8 cellular contexts compared by ENCODE assay signal in the genomic region with DNA sequence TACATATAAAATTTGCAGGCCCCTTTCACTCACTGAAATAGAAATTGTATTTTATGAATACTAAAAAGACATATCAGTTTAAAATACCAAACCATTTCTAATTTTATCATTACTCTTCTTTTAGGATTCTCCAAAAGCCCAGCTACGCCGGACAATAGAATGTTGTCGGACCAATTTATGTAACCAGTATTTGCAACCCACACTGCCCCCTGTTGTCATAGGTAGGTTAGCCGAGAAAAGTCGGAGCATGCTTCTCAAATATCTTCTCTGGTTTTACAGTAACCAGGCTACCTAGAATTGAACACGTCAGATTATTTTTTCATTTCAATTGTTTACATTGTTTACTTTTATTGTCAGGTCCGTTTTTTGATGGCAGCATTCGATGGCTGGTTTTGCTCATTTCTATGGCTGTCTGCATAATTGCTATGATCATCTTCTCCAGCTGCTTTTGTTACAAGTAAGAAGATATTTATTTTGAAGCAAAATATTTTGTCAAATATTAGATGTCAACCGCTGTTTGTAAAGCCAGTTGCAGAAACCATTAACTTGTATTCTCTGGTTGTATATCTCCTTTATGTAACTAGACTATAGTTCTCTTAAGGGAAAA. TPM values are rescaled to one million over a fixed set of nuclear protein-coding genes. Genes with fewer than 3 reads are reported as not detected.
DNase-seq lines count a peak whose midpoint lies in the region; ATAC-seq and FAIRE-seq lines count a peak whose summit lies in the region.

No MANE protein-coding gene starts in this region.

- FAIRE-seq in frontal cortex (lab: Jason Lieb, UNC): peak; percentile 88

- peak in 2 of 3 donors; percentile 34 to 66 for DNase-seq in CD4-positive, CD25-positive, alpha-beta regulatory T cell
- peak; percentile 29 for DNase-seq in NCI-H510A (lab: John Stamatoyannopoulos, UW)
- peak; percentile 30 to 42 for DNase-seq in activated T-cell treated with anti-CD3 and anti-CD28 coated beads, Interleukin-2, amount 50 U/mL, for 48 hours
- peak; percentile 22 to 34 for DNase-seq in frontal cortex (ENCODE audit: low spot score in 2 of 2)
- DNase-seq in nucleus accumbens (lab: John Stamatoyannopoulos, UW): peak in 45 of 56 donors; percentile 0 to 78 (median 34)
- no peak for DNase-seq in GM19240 (ENCODE audit: insufficient read length, low spot score)

- no peaks in the 10 kb centered on the region for H3K9me3 ChIP-seq in CD4-positive, CD25-positive, alpha-beta regulatory T cell (ENCODE audit: control insufficient read depth in 2 of 2, low read length in 2 of 2)

- H3K4me3 Mint-ChIP-seq in CD4-positive, CD25-positive, alpha-beta regulatory T cell: no peak overlapping the region

- H3K4me1 Mint-ChIP-seq in CD4-positive, CD25-positive, alpha-beta regulatory T cell: peaks cover 0 to 7% (median 2%) of the 10 kb centered on the region in 4 donors

- no peak overlapping the region for H3K4me3 ChIP-seq in CD4-positive, CD25-positive, alpha-beta regulatory T cell (ENCODE audit: low read depth, low read length)

- no peaks in the 10 kb centered on the region for H3K27me3 ChIP-seq in CD4-positive, CD25-positive, alpha-beta regulatory T cell (ENCODE audit: control insufficient read depth, insufficient read depth, low read length)

- ATAC-seq in CD4-positive, CD25-positive, alpha-beta regulatory T cell (ENCODE audit: low read depth in 2 of 2): no peak
- ATAC-seq in GM21576 (IDR thresholded peaks at IDR 0.05; ENCODE audit: unreplicated experiment) (peak; percentile 56), HG02840 (IDR thresholded peaks at IDR 0.05; ENCODE audit: low FRiP score, unreplicated experiment) (no peak)

- H3K36me3 ChIP-seq in CD4-positive, CD25-positive, alpha-beta regulatory T cell (ENCODE audit: control insufficient read depth, insufficient read depth, low read length): peaks cover 6% of the 10 kb centered on the region

- no peaks in the 10 kb centered on the region for H3K4me1 ChIP-seq in CD4-positive, CD25-positive, alpha-beta regulatory T cell (ENCODE audit: control insufficient read depth, insufficient read depth, low read length, poor library complexity, severe bottlenecking)

- H3K36me3 Mint-ChIP-seq in CD4-positive, CD25-positive, alpha-beta regulatory T cell: peaks cover 3% of the 10 kb centered on the region

- H3K9me3 Mint-ChIP-seq in CD4-positive, CD25-positive, alpha-beta regulatory T cell: no peaks in the 10 kb centered on the region

- H3K27ac ChIP-seq in CD4-positive, CD25-positive, alpha-beta regulatory T cell (ENCODE audit: insufficient read depth, low read length, poor library complexity, severe bottlenecking): no peak overlapping the region

- H3K27ac Mint-ChIP-seq in CD4-positive, CD25-positive, alpha-beta regulatory T cell: peak overlapping the region in 1 of 3 donors; percentile 64

- H3K27me3 Mint-ChIP-seq in CD4-positive, CD25-positive, alpha-beta regulatory T cell: no peaks in the 10 kb centered on the region

RNA-seq across cellular contexts. Expression of gene MMRN2, which starts 57.6 kb away (rescaled TPM):
- 0.17 TPM for total RNA-seq in CD4-positive, CD25-positive, alpha-beta regulatory T cell
- 1 to 10 TPM in 1 of 4 donors, under 1 TPM in 2, not detected in 1; 0.31 to 1.2 (median 0.36) TPM for polyA plus RNA-seq in CD4-positive, CD25-positive, alpha-beta regulatory T cell
- total RNA-seq in frontal cortex: 4.1 TPM

RNA-seq across cellular contexts. Expression of gene SNCG, which starts 58.6 kb away (rescaled TPM):
- not detected for total RNA-seq in CD4-positive, CD25-positive, alpha-beta regulatory T cell
- polyA plus RNA-seq in CD4-positive, CD25-positive, alpha-beta regulatory T cell: not detected
- total RNA-seq in frontal cortex: 1.6 TPM
